ENCODE assay signal across 16 cellular contexts in genomic region chr1:167659440-167659839, GRCh38. TPM values are rescaled to one million over a fixed set of nuclear protein-coding genes. Genes with fewer than 3 reads are reported as not detected.
DNase-seq lines count a peak whose midpoint lies in the region; ATAC-seq and TF ChIP-seq lines count a peak whose summit lies in the region.
"Had no signal": no experiment of that assay in that cellular context is flagged by ENCODE, and none has a peak within 500 bp of the region (broad histone marks: within the 10 kb centered on the region; RNA-seq: fewer than 3 reads in every experiment).

No MANE protein-coding gene starts in this region.

- DNase-seq in DMS 273 (lab: John Stamatoyannopoulos, UW; ENCODE audit: unreplicated experiment) (peak; percentile 17), DMS 273 treated with DMSO at 0.1 percent for 48 hours (lab: John Stamatoyannopoulos, UW) (no peak), HT-29 (ENCODE audit: low spot score) (peak; percentile 9), choroid plexus epithelial cell (ENCODE audit: low read depth) (peak; percentile 30), esophagus squamous epithelium (lab: John Stamatoyannopoulos, UW) (no peak)
- DNase-seq in stimulated activated CD4-positive, alpha-beta T cell treated with anti-CD3 and anti-CD28 coated beads, Interleukin-4, amount 100 ng/mL, for 4 hours: no peak
- DNase-seq: activated naive CD4-positive, alpha-beta T cell; cortex of kidney; GM23248; NCI-H2171 treated with DMSO at 0.1 percent for 48 hours; upper lobe of right lung had no signal

- intact Hi-C loops in esophagus squamous epithelium (cut with DNase I): no loop called here

- no peaks in the 10 kb centered on the region for H3K36me3 ChIP-seq in esophagus squamous epithelium
- H3K36me3 ChIP-seq: upper lobe of right lung had no signal

- H3K27me3 ChIP-seq in esophagus squamous epithelium: no peaks in the 10 kb centered on the region
- H3K27me3 ChIP-seq: upper lobe of right lung had no signal

- TF ChIP-seq POLR2A in esophagus squamous epithelium (IDR thresholded peaks at IDR 0.05): no peak

- peaks cover 29 to 83% (median 50%) of the 10 kb centered on the region in 3 donors for H3K4me1 ChIP-seq in esophagus squamous epithelium

- no peak overlapping the region for H3K27ac ChIP-seq in esophagus squamous epithelium
- H3K27ac ChIP-seq: 22Rv1, GM23248, HL-60, SK-N-MC, upper lobe of right lung had no signal

- TF ChIP-seq CTCF in choroid plexus epithelial cell (conservative IDR thresholded peaks at IDR 0.05; ENCODE audit: low read depth, low read length) (no peak), nephron (IDR thresholded peaks at IDR 0.05; ENCODE audit: unreplicated experiment in 3 of 3) (no peak), esophagus squamous epithelium (IDR thresholded peaks at IDR 0.05) (no peak)

- peak overlapping the region in 2 of 3 experiments; percentile 10 to 74 for H3K27ac Mint-ChIP-seq in nephron

- no peaks in the 10 kb centered on the region for H3K36me3 Mint-ChIP-seq in nephron (ENCODE audit: low read depth)

- ATAC-seq in GM21717 (IDR thresholded peaks at IDR 0.05; ENCODE audit: unreplicated experiment): no peak

- H3K27me3 Mint-ChIP-seq in nephron (ENCODE audit: low read depth): peaks cover 5% of the 10 kb centered on the region

- no peak overlapping the region for H3K4me3 Mint-ChIP-seq in nephron

- 39 to 55% methylated on average over 2 of the region's 2 CpGs for WGBS in esophagus squamous epithelium, 2 donors

- no peaks in the 10 kb centered on the region for H3K9me3 Mint-ChIP-seq in nephron

- H3K4me3 ChIP-seq in choroid plexus epithelial cell (ENCODE audit: low read depth, low read length): no peak overlapping the region
- no peak overlapping the region for H3K4me3 ChIP-seq in esophagus squamous epithelium
- H3K4me3 ChIP-seq: GM23248, SK-N-MC, upper lobe of right lung had no signal

- no peaks in the 10 kb centered on the region for H3K9me3 ChIP-seq in esophagus squamous epithelium
- H3K9me3 ChIP-seq: upper lobe of right lung had no signal

- peaks cover 48% of the 10 kb centered on the region for H3K4me1 Mint-ChIP-seq in nephron

RNA-seq across cellular contexts. Expression of gene RCSD1, which starts 29.4 kb away (rescaled TPM):
- not detected in 2 replicates for total RNA-seq in HT-29 (2014; rRNA removed; shearing (Covaris generic))
- 10 to 100 TPM in 1 of 4 donors, 1 to 10 TPM in 3; 1.2 to 17.7 (median 3.4) TPM for total RNA-seq in esophagus squamous epithelium

Comparison
In these comparisons a context has a peak if more than half of its experiments do, and no peak if none do; other contexts are left out.
1. DNase-seq: peak in DMS 273 (single experiment), HT-29 (single experiment) and choroid plexus epithelial cell (single experiment); none in DMS 273 treated with DMSO at 0.1 percent for 48 hours (single experiment), stimulated activated CD4-positive, alpha-beta T cell treated with anti-CD3 and anti-CD28 coated beads, Interleukin-4, amount 100 ng/mL, for 4 hours (0 of 2) and esophagus squamous epithelium (single experiment).